33 cellular contexts compared by ENCODE assay signal in the genomic region with DNA sequence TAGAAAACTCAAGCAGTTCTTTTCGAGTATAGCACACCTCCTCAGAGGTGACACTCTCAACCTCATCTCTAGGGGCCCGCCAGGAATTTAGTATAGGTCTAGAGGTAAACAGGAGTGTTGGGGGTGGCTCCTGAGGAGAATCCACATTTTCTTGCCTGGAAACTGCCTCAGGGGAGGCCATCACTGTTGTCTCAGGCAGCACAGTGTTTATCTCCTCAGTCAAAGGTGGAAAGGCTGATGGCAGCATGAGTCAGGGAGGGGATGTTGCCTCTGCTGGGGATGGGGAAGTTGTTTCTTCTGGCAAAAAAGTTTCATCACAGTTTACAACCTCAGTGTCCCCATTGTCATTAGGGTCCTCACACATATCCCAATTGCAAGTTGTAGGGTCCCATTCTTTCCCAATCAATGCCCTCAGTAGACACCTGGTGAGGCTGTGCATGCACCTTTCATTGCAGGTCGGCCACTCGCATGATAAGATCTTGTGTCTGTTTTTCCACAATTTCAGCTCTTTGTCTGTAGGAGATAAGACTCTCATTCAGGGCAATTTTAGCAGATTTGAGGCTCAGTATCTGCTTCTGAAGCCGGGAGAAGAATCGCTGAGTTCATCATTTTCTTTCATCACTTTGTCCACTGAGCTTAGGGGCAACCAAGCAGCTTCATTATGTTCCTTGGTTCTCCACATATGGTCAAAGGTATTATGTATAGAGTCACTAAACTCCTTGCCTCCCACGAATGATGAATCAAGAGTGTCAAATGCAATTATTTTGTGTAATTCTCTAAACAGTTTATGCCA. TPM values are rescaled to one million over a fixed set of nuclear protein-coding genes. Genes with fewer than 3 reads are reported as not detected.
"Had no signal": no experiment of that assay in that cellular context is flagged by ENCODE, and none has a peak within 500 bp of the region (broad histone marks: within the 10 kb centered on the region; RNA-seq: fewer than 3 reads in every experiment).

No MANE protein-coding gene starts in this region.

- H3K4me1 ChIP-seq: Peyer's patch, SJSA1 had no signal

- H3K27ac ChIP-seq: cardiac muscle cell, Peyer's patch, SJSA1 had no signal

- H3K4me3 Mint-ChIP-seq: activated CD4-positive, alpha-beta T cell treated with anti-CD3 and anti-CD28 coated beads, Interleukin-2, amount 10 ng/mL, durations not matched to agents 24 days and 14 days; activated CD8-positive, alpha-beta T cell treated with anti-CD3 and anti-CD28 coated beads for 36 hours; activated naive CD8-positive, alpha-beta T cell treated with anti-CD3 and anti-CD28 coated beads for 36 hours; activated T-cell treated with anti-CD3 and anti-CD28 coated beads, Interleukin-2, amount 50 U/mL, for 72 hours; activated T-helper 17 cell treated with anti-CD3 and anti-CD28 coated beads, Interleukin-2, amount 50 U/mL, for 72 hours; central memory CD8-positive, alpha-beta T cell; T-cell; T-helper 17 cell had no signal

- H3K4me3 ChIP-seq: cardiac muscle cell, MG63, Peyer's patch, SJSA1 had no signal

- H3K27me3 ChIP-seq: cardiac muscle cell, MG63, Peyer's patch, SJSA1 had no signal

- H3K36me3 Mint-ChIP-seq: activated naive CD8-positive, alpha-beta T cell treated with anti-CD3 and anti-CD28 coated beads for 36 hours; T-cell had no signal

- DNase-seq: activated CD4-positive, alpha-beta T cell treated with anti-CD3 and anti-CD28 coated beads, Interleukin-2, amount 10 ng/mL, durations not matched to agents 24 days and 14 days; activated CD4-positive, alpha-beta T cell treated with anti-CD3 and anti-CD28 coated beads, Interleukin-2, amount 50 U/mL, for 4 hours; activated CD8-positive, alpha-beta T cell treated with anti-CD3 and anti-CD28 coated beads for 36 hours; activated effector memory CD4-positive, alpha-beta T cell treated with anti-CD3 and anti-CD28 coated beads, Interleukin-2, amount 50 U/mL, for 16 hours; activated naive CD4-positive, alpha-beta T cell; activated naive CD4-positive, alpha-beta T cell treated with anti-CD3 and anti-CD28 coated beads, Interleukin-2, amount 50 U/mL, for 16 hours; activated naive CD8-positive, alpha-beta T cell treated with anti-CD3 and anti-CD28 coated beads for 36 hours; activated T-cell treated with anti-CD3 and anti-CD28 coated beads, Interleukin-2, amount 50 U/mL, for 1 hour; activated T-cell treated with anti-CD3 and anti-CD28 coated beads, Interleukin-2, amount 50 U/mL, for 72 hours; amniotic stem cell; aorta; Karpas-422; MG63; NCI-H1048; NCI-H1105 treated with DMSO at 0.1 percent for 48 hours; NCI-H1436 treated with DMSO at 0.1 percent for 48 hours; NCI-H1694 treated with DMSO at 0.1 percent for 48 hours; NCI-H2029; NCI-H345; NCI-H524 treated with DMSO at 0.1 percent for 48 hours; NK-92 treated with Interleukin-12 subunit alpha and Interleukin-12 subunit beta, amount 100 ng/mL, for 24 hours; PC-3; Peyer's patch; RPMI8226; SHP77 treated with DMSO at 0.1 percent for 48 hours; T-cell; T-helper 17 cell; T-helper 9 cell had no signal

- H3K36me3 ChIP-seq: cardiac muscle cell, MG63, Peyer's patch, SJSA1 had no signal

- H3K9me3 Mint-ChIP-seq: activated naive CD8-positive, alpha-beta T cell treated with anti-CD3 and anti-CD28 coated beads for 36 hours had no signal

- H3K27me3 Mint-ChIP-seq: activated CD4-positive, alpha-beta T cell treated with anti-CD3 and anti-CD28 coated beads, Interleukin-2, amount 10 ng/mL, durations not matched to agents 24 days and 14 days; activated CD8-positive, alpha-beta T cell treated with anti-CD3 and anti-CD28 coated beads for 36 hours; activated naive CD8-positive, alpha-beta T cell treated with anti-CD3 and anti-CD28 coated beads for 36 hours; activated T-helper 17 cell treated with anti-CD3 and anti-CD28 coated beads, Interleukin-2, amount 50 U/mL, for 72 hours; central memory CD8-positive, alpha-beta T cell; T-cell; T-helper 17 cell had no signal

- H3K9me3 ChIP-seq: MG63, Peyer's patch, SJSA1 had no signal

- H3K27ac Mint-ChIP-seq: activated CD4-positive, alpha-beta T cell treated with anti-CD3 and anti-CD28 coated beads, Interleukin-2, amount 10 ng/mL, durations not matched to agents 24 days and 14 days; activated CD8-positive, alpha-beta T cell treated with anti-CD3 and anti-CD28 coated beads for 36 hours; activated naive CD8-positive, alpha-beta T cell treated with anti-CD3 and anti-CD28 coated beads for 36 hours; activated T-cell treated with anti-CD3 and anti-CD28 coated beads, Interleukin-2, amount 50 U/mL, for 72 hours; activated T-helper 17 cell treated with anti-CD3 and anti-CD28 coated beads, Interleukin-2, amount 50 U/mL, for 72 hours; T-cell; T-helper 17 cell had no signal

- H3K4me1 Mint-ChIP-seq: activated CD4-positive, alpha-beta T cell treated with anti-CD3 and anti-CD28 coated beads, Interleukin-2, amount 10 ng/mL, durations not matched to agents 24 days and 14 days; activated naive CD8-positive, alpha-beta T cell treated with anti-CD3 and anti-CD28 coated beads for 36 hours; activated T-helper 17 cell treated with anti-CD3 and anti-CD28 coated beads, Interleukin-2, amount 50 U/mL, for 72 hours; central memory CD8-positive, alpha-beta T cell; T-cell; T-helper 17 cell had no signal

RNA-seq across cellular contexts. Expression of a gene that starts 25.8 kb away (rescaled TPM):
- total RNA-seq: activated CD4-positive, alpha-beta T cell treated with anti-CD3 and anti-CD28 coated beads, Interleukin-2, amount 10 ng/mL, durations not matched to agents 24 days and 14 days; activated CD8-positive, alpha-beta memory T cell treated with anti-CD3 and anti-CD28 coated beads for 36 hours; activated T-helper 17 cell treated with anti-CD3 and anti-CD28 coated beads, Interleukin-2, amount 50 U/mL, for 72 hours; T-helper 17 cell had no signal
